ENCODE assay signal across 25 cellular contexts in the genomic region with DNA sequence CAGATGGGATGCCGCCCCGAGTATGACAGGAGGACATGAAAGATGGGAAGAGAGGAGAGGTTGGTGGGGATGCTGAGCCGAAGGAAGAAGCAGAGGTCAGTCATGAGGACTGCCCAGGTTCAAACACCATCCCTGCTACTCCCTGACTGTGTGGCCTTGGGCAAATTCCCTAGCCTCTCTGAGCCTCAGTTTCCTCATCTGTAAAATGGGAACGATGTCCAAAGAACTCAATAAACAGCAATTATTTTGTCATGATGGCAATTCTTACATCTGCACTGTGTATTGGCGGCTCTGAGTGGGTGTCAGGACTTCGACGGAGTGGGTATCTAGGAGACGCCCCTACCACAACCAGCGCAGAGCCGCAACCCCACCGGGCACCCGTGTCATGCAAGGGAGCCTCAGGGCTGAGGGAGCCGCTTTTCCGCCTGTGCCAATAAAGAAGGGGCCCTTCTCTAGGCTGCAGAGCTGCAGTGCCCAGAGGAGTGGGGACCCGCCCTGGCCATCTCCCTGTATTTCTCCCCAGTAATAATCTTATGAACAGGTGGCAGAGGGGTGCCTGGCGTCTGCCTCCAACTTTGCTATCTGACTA.
DNase-seq lines count a peak whose midpoint lies in the region; ATAC-seq, FAIRE-seq and TF ChIP-seq lines count a peak whose summit lies in the region.
"Had no signal": no experiment of that assay in that cellular context is flagged by ENCODE, and none has a peak within 500 bp of the region (broad histone marks: within the 10 kb centered on the region; RNA-seq: fewer than 3 reads in every experiment).

No MANE protein-coding gene starts in this region.

- H3K9me3 ChIP-seq in HepG2 (ENCODE audit: low read length), result peaks cover 10% of the 10 kb centered on the region; the same call in 1 of the 2 replicates
- no peaks in the 10 kb centered on the region for H3K9me3 ChIP-seq in right lobe of liver
- H3K9me3 ChIP-seq in K562 (replicated peaks; ENCODE audit: control insufficient read depth, insufficient read depth, low read depth, low read length), result no peaks in the 10 kb centered on the region
- H3K9me3 ChIP-seq: BE2C had no signal

- intact Hi-C loops in HepG2 (cut with micrococcal nuclease; ENCODE audit: unreplicated experiment), result no loop called here
- intact Hi-C loops in right lobe of liver (cut with DNase I), result no loop called here
- intact Hi-C loops in K562 (cut with micrococcal nuclease), result no loop called here
- intact Hi-C loops in dorsolateral prefrontal cortex (cut with DNase I), result no loop called here

- H3K4me2 ChIP-seq in HepG2 (ENCODE audit: low read depth, low read length), result no peak overlapping the region
- H3K4me2 ChIP-seq in K562 (ENCODE audit: insufficient read depth, low read length), result no peak overlapping the region
- H3K4me2 ChIP-seq: A549; BLaER1 treated with 17β-estradiol and CSF1 and Interleukin-3, amounts not matched to agents 10 nM and 100 nM had no signal

- H3K79me2 ChIP-seq in HepG2 (ENCODE audit: insufficient read depth, low read length), result no peaks in the 10 kb centered on the region
- no peaks in the 10 kb centered on the region for H3K79me2 ChIP-seq in K562 (ENCODE audit: control insufficient read depth, insufficient read depth, low read length)

- POLR2A ChIA-PET in HepG2 (lab: Yijun Ruan, JAX) (no interaction called here), K562 (lab: Yijun Ruan, JAX) (interaction anchor here (0.7 kb wide), 1 partner anchor 120 kb away, joined by 3 read pairs; no protein-coding TSS in a partner anchor)

- H3K36me3 ChIP-seq in HepG2 (replicated peaks in 1 of 2; ENCODE audit: control insufficient read depth in 1 of 2, insufficient read depth in 2 of 2, low read length in 2 of 2) (no peaks in the 10 kb centered on the region), right lobe of liver (no peaks in the 10 kb centered on the region), K562 (ENCODE audit: control insufficient read depth, insufficient read depth, low read length) (no peaks in the 10 kb centered on the region)
- H3K36me3 ChIP-seq: BE2C, HAP-1 had no signal

- H2AFZ ChIP-seq in HepG2 (ENCODE audit: low read length) (no peak overlapping the region), K562 (ENCODE audit: low read depth, low read length) (no peak overlapping the region)
- H2AFZ ChIP-seq: GM23248 had no signal

- peaks cover 5% of the 10 kb centered on the region for H3K27me3 Mint-ChIP-seq in nephron (ENCODE audit: low read depth)

- no peak for FAIRE-seq in HepG2 (lab: Jason Lieb, UNC)
- no peak for FAIRE-seq in K562 (lab: Jason Lieb, UNC)
- FAIRE-seq: A549, D721Med, GM12878, GM19239 had no signal

- no peak for TF ChIP-seq CTCF in HepG2 (CRISPR knock-in tag; IDR thresholded peaks at IDR 0.05)
- no peak for TF ChIP-seq CTCF in right lobe of liver (IDR thresholded peaks at IDR 0.05)
- TF ChIP-seq CTCF in K562 (IDR thresholded peaks at IDR 0.05 in 2 of 3, conservative IDR thresholded peaks at IDR 0.05 in 1 of 3; ENCODE audit: insufficient read depth in 2 of 3, low read depth in 1 of 3, low read length in 3 of 3), result no peak
- no peak for TF ChIP-seq CTCF in nephron (IDR thresholded peaks at IDR 0.05; ENCODE audit: unreplicated experiment in 3 of 3)
- TF ChIP-seq CTCF in dorsolateral prefrontal cortex (IDR thresholded peaks at IDR 0.05 in 54 of 56, conservative IDR thresholded peaks at IDR 0.05 in 2 of 56; ENCODE audit: low read depth in 1 of 56, partially characterized antibody in 56 of 56), result no peak

- in situ Hi-C loops in HepG2 (cut with HindIII; ENCODE audit: extremely low pct_ligation_motif_present, low pct_unique_long_range_greater_than_20kb) (no loop called here), K562 (cut with MboI) (no loop called here)

- H3K4me1 ChIP-seq in HepG2 (ENCODE audit: insufficient read depth, low read length) (no peaks in the 10 kb centered on the region), right lobe of liver (no peaks in the 10 kb centered on the region), K562 (replicated peaks in 1 of 2; ENCODE audit: control insufficient read depth in 2 of 2, insufficient read depth in 2 of 2, low read length in 2 of 2) (no peaks in the 10 kb centered on the region)
- H3K4me1 ChIP-seq: A549, BE2C, HAP-1 had no signal

- 45% methylated on average over 14 of the region's 16 CpGs for WGBS in HepG2 (ENCODE audit: low lambda C conversion rate)
- WGBS in right lobe of liver (ENCODE audit: insufficient coverage, low coverage, low lambda C conversion rate, missing lambda C conversion rate), result 83% methylated on average over 6 of the region's 16 CpGs
- 2% methylated on average over 16 of the region's 16 CpGs for WGBS in K562 (ENCODE audit: insufficient coverage, low coverage, missing lambda C conversion rate)

- peaks cover 20% of the 10 kb centered on the region for H3K36me3 Mint-ChIP-seq in nephron (ENCODE audit: low read depth)
- H3K36me3 Mint-ChIP-seq: CD14-positive monocyte; CD8-positive, alpha-beta memory T cell had no signal

- TF ChIP-seq EP300 in HepG2 (IDR thresholded peaks at IDR 0.05; ENCODE audit: low read depth in 2 of 2, low read length in 2 of 2), result no peak
- TF ChIP-seq EP300 in HepG2 (CRISPR knock-in tag; IDR thresholded peaks at IDR 0.05; ENCODE audit: borderline replicate concordance), result no peak
- TF ChIP-seq EP300 in K562 (IDR thresholded peaks at IDR 0.05; ENCODE audit: low read length), result no peak

- CTCF ChIA-PET in HepG2 (lab: Yijun Ruan, JAX; ENCODE audit: low intra/inter-chr PET ratio, low total read pairs) (no interaction called here), K562 (lab: Yijun Ruan, JAX; ENCODE audit: low intra/inter-chr PET ratio) (no interaction called here)

- H3K27me3 ChIP-seq in HepG2 (ENCODE audit: control insufficient read depth in 1 of 2, insufficient read depth in 2 of 2, low read length in 2 of 2) (peaks cover 2 to 12% of the 10 kb centered on the region in 2 experiments; a peak in 3 of 5 replicates), right lobe of liver (no peaks in the 10 kb centered on the region), K562 (ENCODE audit: control insufficient read depth in 2 of 2, insufficient read depth in 2 of 2, low read length in 2 of 2) (peaks cover 5 to 43% of the 10 kb centered on the region in 2 experiments; a peak in 3 of 5 replicates), dorsolateral prefrontal cortex (peaks cover 0 to 3% (median 0%) of the 10 kb centered on the region in 45 donors)
- H3K27me3 ChIP-seq: BE2C had no signal

- peaks cover 40% of the 10 kb centered on the region for H3K4me1 Mint-ChIP-seq in nephron
- H3K4me1 Mint-ChIP-seq: CD14-positive monocyte; CD8-positive, alpha-beta memory T cell had no signal

- no peak for TF ChIP-seq RAD21 in HepG2 (CRISPR knock-in tag; IDR thresholded peaks at IDR 0.05)
- TF ChIP-seq RAD21 in K562 (CRISPR knock-in tag; conservative IDR thresholded peaks at IDR 0.05 in 1 of 2, IDR thresholded peaks at IDR 0.05 in 1 of 2), result no peak

- DNase-seq in HepG2 (ENCODE audit: low spot score), result no peak
- no peak for DNase-seq in right lobe of liver
- DNase-seq in K562 (ENCODE audit: extremely low read depth in 1 of 4, low spot score in 3 of 4), result no peak
- DNase-seq in dorsolateral prefrontal cortex, result no peak
- no peak for DNase-seq in amygdala (lab: John Stamatoyannopoulos, UW)
- DNase-seq in HK-2 (ENCODE audit: unreplicated experiment), result no peak
- DNase-seq: 8988T; ACHN; AML-193; BE2C; CD4-positive, alpha-beta T cell; CD8-positive, alpha-beta memory T cell; DMS 273 treated with DMSO at 0.1 percent for 48 hours; DMS79; EL; GDM1; GM23248 had no signal

- no peaks in the 10 kb centered on the region for H3K9me3 Mint-ChIP-seq in nephron
- H3K9me3 Mint-ChIP-seq: CD4-positive, alpha-beta T cell had no signal

- BruUV-seq in HepG2 (replicated peaks; lab: Mats Ljungman, UMichigan) (no TSS peak), K562 (replicated peaks; lab: Mats Ljungman, UMichigan) (no TSS peak)

- H3K27ac Mint-ChIP-seq in nephron, result peak overlapping the region; percentile 30 to 65 (median 54)
- H3K27ac Mint-ChIP-seq: CD14-positive monocyte; CD4-positive, alpha-beta T cell; CD8-positive, alpha-beta memory T cell had no signal

- H3K27ac ChIP-seq in HepG2 (ENCODE audit: extremely low read length, insufficient read depth, low read length), result no peak overlapping the region
- H3K27ac ChIP-seq in right lobe of liver, result no peak overlapping the region
- H3K27ac ChIP-seq in K562 (ENCODE audit: extremely low read depth, low read depth, low read length), result no peak overlapping the region
- H3K27ac ChIP-seq in dorsolateral prefrontal cortex, result no peak overlapping the region
- H3K27ac ChIP-seq: A549; BLaER1 treated with 17β-estradiol and CSF1 and Interleukin-3, amounts not matched to agents 10 nM and 100 nM; GM23248 had no signal

- TF ChIP-seq POLR2A in HepG2 (IDR thresholded peaks at IDR 0.05; ENCODE audit: insufficient read depth in 1 of 2, low read depth in 2 of 2, low read length in 2 of 2) (no peak), right lobe of liver (IDR thresholded peaks at IDR 0.05) (no peak), K562 (conservative IDR thresholded peaks at IDR 0.05) (no peak)

- H4K20me1 ChIP-seq in HepG2 (ENCODE audit: insufficient read depth, low read length) (no peaks in the 10 kb centered on the region), K562 (replicated peaks; ENCODE audit: control insufficient read depth, insufficient read depth, low read length) (peaks cover 7% of the 10 kb centered on the region; the same call in 1 of the 2 replicates)

- H3K9ac ChIP-seq in HepG2 (ENCODE audit: insufficient read depth, low read depth, low read length) (no peak overlapping the region), K562 (ENCODE audit: insufficient read depth in 1 of 2, low read depth in 2 of 2, low read length in 2 of 2) (no peak overlapping the region)
- H3K9ac ChIP-seq: BLaER1 treated with 17β-estradiol and CSF1 and Interleukin-3, amounts not matched to agents 10 nM and 100 nM; GM23248 had no signal

- no peak overlapping the region for H3K4me3 Mint-ChIP-seq in nephron
- H3K4me3 Mint-ChIP-seq: CD14-positive monocyte; CD4-positive, alpha-beta T cell; CD8-positive, alpha-beta memory T cell had no signal

- ATAC-seq in HepG2, result no peak
- no peak for ATAC-seq in right lobe of liver
- ATAC-seq in K562, result no peak
- ATAC-seq: A549, GM12878 had no signal

- H3K9me1 ChIP-seq in K562 (ENCODE audit: control insufficient read depth, insufficient read depth, low read length), result no peaks in the 10 kb centered on the region

- H3K4me3 ChIP-seq in HepG2 (replicated peaks in 1 of 3; ENCODE audit: insufficient read depth in 1 of 3, low read depth in 2 of 3, low read length in 3 of 3), result no peak overlapping the region
- H3K4me3 ChIP-seq in right lobe of liver, result no peak overlapping the region
- no peak overlapping the region for H3K4me3 ChIP-seq in K562
- H3K4me3 ChIP-seq in dorsolateral prefrontal cortex, result no peak overlapping the region
- H3K4me3 ChIP-seq: A549; BLaER1 treated with 17β-estradiol and CSF1 and Interleukin-3, amounts not matched to agents 10 nM and 100 nM; GM12878; GM23248; HAP-1 had no signal

TF ChIP-seq in HepG2, 621 proteins besides CTCF, POLR2A, EP300 and RAD21 (continues in another document):
- TF ChIP-seq FOXC1 (CRISPR knock-in tag; IDR thresholded peaks at IDR 0.05; ENCODE audit: borderline replicate concordance), result no peak
- TF ChIP-seq KMT2A (CRISPR knock-in tag; IDR thresholded peaks at IDR 0.05), result no peak
- no peak for TF ChIP-seq ZNF563 (CRISPR knock-in tag; IDR thresholded peaks at IDR 0.05)
